Comparison of ENCODE assay signal across 8 cellular contexts in genomic region chr15:72784233-72784876, GRCh38. TPM values are rescaled to one million over a fixed set of nuclear protein-coding genes. Genes with fewer than 3 reads are reported as not detected.
DNase-seq lines count a peak whose midpoint lies in the region; ATAC-seq, FAIRE-seq and TF ChIP-seq lines count a peak whose summit lies in the region.

No MANE protein-coding gene starts in this region.

- DNase-seq in GM10266 (ENCODE audit: extremely low spot score), result peak; percentile 68
- peak; percentile 39 to 76 for DNase-seq in NCI-H187 (lab: John Stamatoyannopoulos, UW)
- peak; percentile 37 for DNase-seq in T1000 (lab: John Stamatoyannopoulos, UW)
- DNase-seq in endothelial cell of umbilical vein (ENCODE audit: low read depth, low spot score), result peak; percentile 87
- peak in 1 of 2 experiments; percentile 39 for DNase-seq in mesothelial cell of epicardium (ENCODE audit: low spot score in 2 of 2, unreplicated experiment in 2 of 2)
- DNase-seq in transverse colon, result no peak

- peak overlapping the region; percentile 81 for H3K27ac ChIP-seq in ACC112 (ENCODE audit: low read depth, low read length)
- peak overlapping the region; percentile 61 for H3K27ac ChIP-seq in endothelial cell of umbilical vein (ENCODE audit: insufficient read depth, low read depth, low read length)
- H3K27ac ChIP-seq in transverse colon, result peak overlapping the region; percentile 95 to 99 (median 96)

- H3K4me2 ChIP-seq in endothelial cell of umbilical vein (ENCODE audit: insufficient read depth, low read length), result peak overlapping the region; percentile 77

- H3K79me2 ChIP-seq in ACC112 (ENCODE audit: control insufficient read depth, insufficient read depth, low read length, unreplicated experiment), result peaks cover 41% of the 10 kb centered on the region
- H3K79me2 ChIP-seq in endothelial cell of umbilical vein (ENCODE audit: control insufficient read depth, insufficient read depth, low read length), result peaks cover 21% of the 10 kb centered on the region

- no peaks in the 10 kb centered on the region for H3K9me3 ChIP-seq in endothelial cell of umbilical vein (replicated peaks; ENCODE audit: control insufficient read depth, insufficient read depth, low read length)
- no peaks in the 10 kb centered on the region for H3K9me3 ChIP-seq in transverse colon

- H3K9ac ChIP-seq in endothelial cell of umbilical vein (replicated peaks; ENCODE audit: extremely low read depth, insufficient read depth, low read length), result peak overlapping the region; percentile 79

- no peak for TF ChIP-seq POLR2A in endothelial cell of umbilical vein (IDR thresholded peaks at IDR 0.05; ENCODE audit: low read depth, low read length)
- TF ChIP-seq POLR2A in transverse colon (IDR thresholded peaks at IDR 0.05), result no peak

- H3K4me1 ChIP-seq in ACC112 (ENCODE audit: control insufficient read depth, insufficient read depth, low read length, unreplicated experiment) (peaks cover 18% of the 10 kb centered on the region), endothelial cell of umbilical vein (ENCODE audit: control insufficient read depth, extremely low read depth, insufficient read depth, low read length) (peaks cover 10% of the 10 kb centered on the region), transverse colon (peaks cover 8 to 31% (median 22%) of the 10 kb centered on the region in 4 donors)

- H4K20me1 ChIP-seq in endothelial cell of umbilical vein (replicated peaks; ENCODE audit: control insufficient read depth, extremely low read depth, insufficient read depth, low read length), result no peaks in the 10 kb centered on the region

- POLR2A ChIA-PET in endothelial cell of umbilical vein (lab: Charles Lee), result no interaction called here

- in situ Hi-C loops in transverse colon (cut with MboI; ENCODE audit: low pct_ligation_motif_present in 1 of 4, low pct_unique_long_range_greater_than_20kb in 1 of 4, low sequenced_read_pairs in 3 of 4), result loop anchor here in 3 of 4 donors (25.0 kb wide), 1 partner anchor 478 kb away; no protein-coding TSS in a partner anchor

- H3K36me3 ChIP-seq in ACC112 (ENCODE audit: insufficient read depth, low read length) (no peaks in the 10 kb centered on the region), endothelial cell of umbilical vein (ENCODE audit: control insufficient read depth in 2 of 2, extremely low read depth in 1 of 2, insufficient read depth in 2 of 2, low read length in 2 of 2) (no peaks in the 10 kb centered on the region), transverse colon (no peaks in the 10 kb centered on the region)

- CTCF ChIA-PET in endothelial cell of umbilical vein (lab: Charles Lee), result interaction anchor here (0.7 to 3.1 kb wide), 6 partner anchors 9 to 297 kb away, joined by 3 to 20 read pairs (median 3); partner anchors contain the start of genes BBS4 and HIGD2B

- FAIRE-seq in endothelial cell of umbilical vein (lab: Jason Lieb, UNC), result no peak

- no peaks in the 10 kb centered on the region for H3K9me1 ChIP-seq in endothelial cell of umbilical vein (replicated peaks; ENCODE audit: control insufficient read depth, extremely low read depth, insufficient read depth, low read length)

- ATAC-seq in HG02938 (IDR thresholded peaks at IDR 0.05; ENCODE audit: unreplicated experiment), result peak; percentile 14

- peaks cover 5% of the 10 kb centered on the region for H3K27me3 Mint-ChIP-seq in mesothelial cell of epicardium (ENCODE audit: low read depth)

- H3K4me1 Mint-ChIP-seq in mesothelial cell of epicardium, result peaks cover 20% of the 10 kb centered on the region

- 18 to 45% methylated on average over 6 to 16 of the region's 16 CpGs for WGBS in transverse colon (ENCODE audit: low coverage in 1 of 2), 2 donors

- no peak for TF ChIP-seq EP300 in transverse colon (IDR thresholded peaks at IDR 0.05; ENCODE audit: low read depth)

- peak overlapping the region; percentile 92 for H3K4me3 Mint-ChIP-seq in mesothelial cell of epicardium

- dilution Hi-C loops in endothelial cell of umbilical vein (cut with MboI; ENCODE audit: extremely low pct_ligation_motif_present, low sequenced_read_pairs), result no loop called here

- H3K27ac Mint-ChIP-seq in mesothelial cell of epicardium, result peak overlapping the region; percentile 98

- H2AFZ ChIP-seq in ACC112 (ENCODE audit: low read length, unreplicated experiment), result peak overlapping the region; percentile 88
- H2AFZ ChIP-seq in endothelial cell of umbilical vein (ENCODE audit: low read depth, low read length), result peak overlapping the region; percentile 97

- no TSS peak for BruUV-seq in endothelial cell of umbilical vein (replicated peaks; lab: Mats Ljungman, UMichigan)

- H3K27me3 ChIP-seq in ACC112 (ENCODE audit: insufficient read depth, low read length) (no peaks in the 10 kb centered on the region), endothelial cell of umbilical vein (ENCODE audit: control insufficient read depth in 2 of 2, insufficient read depth in 2 of 2, low read length in 2 of 2) (peaks cover 14 to 21% of the 10 kb centered on the region in 2 experiments), transverse colon (no peaks in the 10 kb centered on the region)

- H3K4me3 ChIP-seq in ACC112 (ENCODE audit: low read depth, low read length) (peak overlapping the region; percentile 97), endothelial cell of umbilical vein (replicated peaks in 1 of 3; ENCODE audit: insufficient read depth in 1 of 3, low read depth in 1 of 3, low read length in 3 of 3) (peak overlapping the region; percentile 49 to 91 (median 61)), transverse colon (peak overlapping the region; percentile 93 to 98 (median 98))

- no peaks in the 10 kb centered on the region for H3K36me3 Mint-ChIP-seq in mesothelial cell of epicardium

- no peaks in the 10 kb centered on the region for H3K9me3 Mint-ChIP-seq in mesothelial cell of epicardium

- TF ChIP-seq CTCF in GM10266 (IDR thresholded peaks at IDR 0.05; ENCODE audit: control insufficient read depth, insufficient read depth, low read depth, missing control alignments) (peak; percentile 47), endothelial cell of umbilical vein (IDR thresholded peaks at IDR 0.05; ENCODE audit: extremely low read depth in 1 of 2, insufficient read depth in 1 of 2, low read depth in 1 of 2, low read length in 2 of 2) (peak; percentile 57 to 59), mesothelial cell of epicardium (IDR thresholded peaks at IDR 0.05; ENCODE audit: unreplicated experiment) (peak; percentile 78), transverse colon (IDR thresholded peaks at IDR 0.05) (peak; percentile 53 to 85 (median 61))

- intact Hi-C loops in endothelial cell of umbilical vein (cut with micrococcal nuclease), result loop anchor here (1.0 to 10.0 kb wide), 6 partner anchors 62 to 850 kb away; partner anchors contain the start of genes BBS4, HIGD2B and NPTN
- intact Hi-C loops in transverse colon (cut with DNase I; ENCODE audit: low total_unique reads), result loop anchor here (5.0 kb wide), 1 partner anchor 268 kb away; the partner anchor contains the start of gene NEO1

TF ChIP-seq in endothelial cell of umbilical vein, 7 proteins besides CTCF, POLR2A, EP300 and RAD21:
- TF ChIP-seq EZH2 (IDR thresholded peaks at IDR 0.05; ENCODE audit: borderline replicate concordance, low read depth, low read length, severe bottlenecking) (no peak), MAX (IDR thresholded peaks at IDR 0.05; ENCODE audit: insufficient read depth, insufficient read length) (no peak), FOS (IDR thresholded peaks at IDR 0.05; ENCODE audit: borderline replicate concordance, insufficient read depth, low read length) (no peak), MYC (IDR thresholded peaks at IDR 0.05; ENCODE audit: low read depth, low read length) (no peak), POLR2AphosphoS5 (IDR thresholded peaks at IDR 0.05; ENCODE audit: insufficient read depth, low read depth, low read length) (no peak), GATA2 (IDR thresholded peaks at IDR 0.05; ENCODE audit: insufficient read depth, insufficient read length, low read depth, low read length) (no peak), JUN (IDR thresholded peaks at IDR 0.05; ENCODE audit: borderline replicate concordance, insufficient read depth, insufficient read length, low read depth) (no peak)

RNA-seq across cellular contexts. Expression of gene ADPGK, which starts 0.8 kb away (rescaled TPM):
- 51.0 and 51.7 TPM in 2 replicates for total RNA-seq in endothelial cell of umbilical vein
- polyA plus RNA-seq in endothelial cell of umbilical vein, result 55.5 and 57.1 TPM in 2 replicates
- polyA plus RNA-seq in endothelial cell of umbilical vein (2011; cell fraction: cytosol; rRNA removed), result 52.1 and 53.9 TPM in 2 replicates
- 101 TPM in 2 replicates for polyA plus RNA-seq in endothelial cell of umbilical vein (2011; cell fraction: nucleus; rRNA removed)
- polyA plus RNA-seq in endothelial cell of umbilical vein (2012), result 35.0 and 45.7 TPM in 2 replicates
- 63.1 and 81.1 TPM in 2 replicates for polyA minus RNA-seq in endothelial cell of umbilical vein
- polyA minus RNA-seq in endothelial cell of umbilical vein (2011; cell fraction: cytosol; rRNA and poly(A)+ RNA removed), result 29.1 TPM
- polyA minus RNA-seq in endothelial cell of umbilical vein (2011; cell fraction: nucleus; rRNA and poly(A)+ RNA removed), result 46.4 and 60.8 TPM in 2 replicates
- total RNA-seq in mesothelial cell of epicardium, result 51.5 to 54.5 TPM (median 54.4 TPM) in 3 replicates
- total RNA-seq in transverse colon, result 10 to 100 TPM; 31.7 to 87.2 (median 53.4) TPM
